In the genomic region with DNA sequence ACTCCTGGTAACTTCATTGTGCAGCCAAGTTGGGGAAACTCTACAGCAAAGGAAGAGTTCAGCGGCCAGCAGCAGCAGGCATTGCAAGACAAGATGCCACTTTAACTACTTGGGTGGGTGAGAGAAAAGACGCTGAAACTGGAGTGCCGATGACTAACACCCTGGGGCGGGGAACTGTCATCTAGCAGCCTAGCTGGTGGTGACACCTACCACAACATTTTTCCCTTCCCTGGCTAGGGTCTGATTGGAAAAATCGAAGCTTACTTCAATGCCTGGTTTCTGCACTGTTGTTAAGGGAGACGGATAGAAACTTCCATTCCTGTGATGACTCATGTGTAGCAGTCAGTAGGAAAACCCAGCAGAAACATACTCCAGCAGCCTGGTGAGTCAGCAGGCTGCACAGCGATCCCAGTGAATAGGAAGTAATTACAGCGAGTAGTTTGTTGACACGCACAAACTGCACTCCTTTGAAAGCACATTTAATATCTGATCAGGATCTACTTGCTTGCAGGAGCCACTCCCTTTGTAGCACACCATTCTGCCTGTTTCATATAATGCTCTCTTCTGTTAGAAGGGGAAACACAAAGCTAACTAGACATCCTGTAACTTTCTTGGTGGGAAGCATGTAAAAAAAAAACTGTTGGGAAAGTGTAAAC, we compare ENCODE assay signal across 7 cellular contexts.
DNase-seq lines count a peak whose midpoint lies in the region; ATAC-seq, FAIRE-seq and TF ChIP-seq lines count a peak whose summit lies in the region.

No MANE protein-coding gene starts in this region.

- intact Hi-C loops in activated T-helper 1 cell treated with anti-CD3 and anti-CD28 coated beads, Interleukin-12 subunit alpha, Interleukin-12 subunit beta, Interleukin-2, Interleukin-4 antibody, amounts not matched to agents 30 ng/mL and 10 ng/mL and 1 ng/mL, durations not matched to agents 14 hours and 24 hours and 36 hours (cut with micrococcal nuclease), result loop anchor here (1.0 to 10.0 kb wide), 14 partner anchors 48 to 1150 kb away; a partner anchor contains a TSS

- peak overlapping the region; percentile 67 for H3K4me3 ChIP-seq in fibroblast of mammary gland (ENCODE audit: control insufficient read depth, low read depth, low read length)

- peaks cover 34% of the 10 kb centered on the region for H3K27me3 Mint-ChIP-seq in activated T-helper 1 cell treated with anti-CD3 and anti-CD28 coated beads, Interleukin-12 subunit alpha, Interleukin-12 subunit beta, Interleukin-2, Interleukin-4 antibody, amounts not matched to agents 30 ng/mL and 10 ng/mL and 1 ng/mL, durations not matched to agents 14 hours and 24 hours and 36 hours (ENCODE audit: insufficient read depth)
- peaks cover 0 to 5% (median 0%) of the 10 kb centered on the region in 3 donors for H3K27me3 Mint-ChIP-seq in naive B cell

- TF ChIP-seq CTCF in fibroblast of mammary gland (conservative IDR thresholded peaks at IDR 0.05; ENCODE audit: control insufficient read depth, insufficient read depth, low read depth, low read length), result no peak

- peak; percentile 96 for FAIRE-seq in RCC 7860 (lab: Jason Lieb, UNC)

- peak overlapping the region; percentile 78 for H3K4me3 Mint-ChIP-seq in activated T-helper 1 cell treated with anti-CD3 and anti-CD28 coated beads, Interleukin-12 subunit alpha, Interleukin-12 subunit beta, Interleukin-2, Interleukin-4 antibody, amounts not matched to agents 30 ng/mL and 10 ng/mL and 1 ng/mL, durations not matched to agents 14 hours and 24 hours and 36 hours
- peak overlapping the region; percentile 87 to 96 (median 94) for H3K4me3 Mint-ChIP-seq in naive B cell

- peaks cover 21% of the 10 kb centered on the region for H3K4me1 Mint-ChIP-seq in activated T-helper 1 cell treated with anti-CD3 and anti-CD28 coated beads, Interleukin-12 subunit alpha, Interleukin-12 subunit beta, Interleukin-2, Interleukin-4 antibody, amounts not matched to agents 30 ng/mL and 10 ng/mL and 1 ng/mL, durations not matched to agents 14 hours and 24 hours and 36 hours (ENCODE audit: low read depth)
- peaks cover 14 to 39% (median 23%) of the 10 kb centered on the region in 3 donors for H3K4me1 Mint-ChIP-seq in naive B cell

- H3K9me3 Mint-ChIP-seq in activated T-helper 1 cell treated with anti-CD3 and anti-CD28 coated beads, Interleukin-12 subunit alpha, Interleukin-12 subunit beta, Interleukin-2, Interleukin-4 antibody, amounts not matched to agents 30 ng/mL and 10 ng/mL and 1 ng/mL, durations not matched to agents 14 hours and 24 hours and 36 hours, result no peaks in the 10 kb centered on the region
- no peaks in the 10 kb centered on the region for H3K9me3 Mint-ChIP-seq in naive B cell

- peaks cover 1% of the 10 kb centered on the region for H3K36me3 Mint-ChIP-seq in activated T-helper 1 cell treated with anti-CD3 and anti-CD28 coated beads, Interleukin-12 subunit alpha, Interleukin-12 subunit beta, Interleukin-2, Interleukin-4 antibody, amounts not matched to agents 30 ng/mL and 10 ng/mL and 1 ng/mL, durations not matched to agents 14 hours and 24 hours and 36 hours (ENCODE audit: low read depth)
- no peaks in the 10 kb centered on the region for H3K36me3 Mint-ChIP-seq in naive B cell

- DNase-seq in RCC 7860 (ENCODE audit: low spot score) (peak; percentile 97), fibroblast of mammary gland (ENCODE audit: low read depth) (peak; percentile 94), naive B cell (peak; percentile 12)
- DNase-seq in activated T-helper 1 cell treated with anti-CD3 and anti-CD28 coated beads, Interleukin-12 subunit alpha, Interleukin-12 subunit beta, Interleukin-2, Interleukin-4 antibody, amounts not matched to agents 30 ng/mL and 10 ng/mL and 1 ng/mL, durations not matched to agents 14 hours and 24 hours and 36 hours (ENCODE audit: low spot score), result peak; percentile 21
- peak; percentile 67 to 74 for DNase-seq in stimulated activated CD8-positive, alpha-beta memory T cell treated with anti-CD3 and anti-CD28 coated beads, Interleukin-7, amount 100 ng/mL, for 4 hours (ENCODE audit: low read depth in 2 of 2)

- TF ChIP-seq EP300 in Ishikawa (IDR thresholded peaks at IDR 0.05; ENCODE audit: borderline replicate concordance), result peak; percentile 34; the same call in 1 of the 2 replicates

- no peak for TF ChIP-seq RAD21 in Ishikawa (IDR thresholded peaks at IDR 0.05; ENCODE audit: low read depth)

- H3K27ac Mint-ChIP-seq in activated T-helper 1 cell treated with anti-CD3 and anti-CD28 coated beads, Interleukin-12 subunit alpha, Interleukin-12 subunit beta, Interleukin-2, Interleukin-4 antibody, amounts not matched to agents 30 ng/mL and 10 ng/mL and 1 ng/mL, durations not matched to agents 14 hours and 24 hours and 36 hours, result peak overlapping the region; percentile 44
- H3K27ac Mint-ChIP-seq in naive B cell, result no peak overlapping the region

- ATAC-seq in GM18508 (IDR thresholded peaks at IDR 0.05; ENCODE audit: insufficient read depth, unreplicated experiment) (peak; percentile 34), naive B cell (ENCODE audit: low read depth in 2 of 2) (no peak)

TF ChIP-seq in Ishikawa, 13 proteins besides CTCF, POLR2A, EP300 and RAD21:
- TF ChIP-seq FOXM1 (IDR thresholded peaks at IDR 0.05; ENCODE audit: borderline replicate concordance, low read depth), result no peak
- TF ChIP-seq, protein P1, sequence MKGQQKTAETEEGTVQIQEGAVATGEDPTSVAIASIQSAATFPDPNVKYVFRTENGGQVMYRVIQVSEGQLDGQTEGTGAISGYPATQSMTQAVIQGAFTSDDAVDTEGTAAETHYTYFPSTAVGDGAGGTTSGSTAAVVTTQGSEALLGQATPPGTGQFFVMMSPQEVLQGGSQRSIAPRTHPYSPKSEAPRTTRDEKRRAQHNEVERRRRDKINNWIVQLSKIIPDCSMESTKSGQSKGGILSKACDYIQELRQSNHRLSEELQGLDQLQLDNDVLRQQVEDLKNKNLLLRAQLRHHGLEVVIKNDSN (IDR thresholded peaks at IDR 0.05), result peak; percentile 23; the same call in 1 of the 2 replicates
- TF ChIP-seq NFIC (IDR thresholded peaks at IDR 0.05), result 0 out of 2 replicates have a peak, but pooled peaks have one; percentile 18
- TF ChIP-seq, protein P2, sequence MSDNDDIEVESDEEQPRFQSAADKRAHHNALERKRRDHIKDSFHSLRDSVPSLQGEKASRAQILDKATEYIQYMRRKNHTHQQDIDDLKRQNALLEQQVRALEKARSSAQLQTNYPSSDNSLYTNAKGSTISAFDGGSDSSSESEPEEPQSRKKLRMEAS (IDR thresholded peaks at IDR 0.05), result peak; percentile 51; the same call in 1 of the 2 replicates
- no peak for TF ChIP-seq EGR1 (IDR thresholded peaks at IDR 0.05)

Comparison
In these comparisons a context has a peak if more than half of its experiments do, and no peak if none do; other contexts are left out.
1. DNase-seq: peak in every context shown above with its lines; median percentile 97 in RCC 7860; 94 in fibroblast of mammary gland; 70 in stimulated activated CD8-positive, alpha-beta memory T cell treated with anti-CD3 and anti-CD28 coated beads, Interleukin-7, amount 100 ng/mL, for 4 hours; 21 in activated T-helper 1 cell treated with anti-CD3 and anti-CD28 coated beads, Interleukin-12 subunit alpha, Interleukin-12 subunit beta, Interleukin-2, Interleukin-4 antibody, amounts not matched to agents 30 ng/mL and 10 ng/mL and 1 ng/mL, durations not matched to agents 14 hours and 24 hours and 36 hours; 12 in naive B cell.